ENCODE assay signal across 9 cellular contexts in the genomic region with DNA sequence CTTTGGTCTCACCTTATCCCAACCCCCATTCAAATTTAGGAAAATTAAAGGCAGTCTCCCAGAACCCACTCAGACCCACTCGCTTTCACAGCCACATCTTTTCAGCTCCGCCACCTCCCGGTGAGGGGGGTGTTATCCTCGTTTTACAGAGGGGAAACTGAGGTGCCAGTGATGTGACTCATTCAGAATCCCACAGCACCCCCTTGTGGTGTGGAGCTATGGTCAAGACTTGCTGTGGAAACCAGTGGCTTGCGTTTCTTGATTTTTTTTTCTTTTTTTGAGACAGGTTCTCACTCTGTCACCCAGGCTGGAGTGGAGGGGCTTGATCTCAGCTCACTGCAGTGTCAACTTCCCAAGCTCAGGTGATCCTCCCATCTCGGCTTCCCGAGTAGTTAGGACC. TPM values are rescaled to one million over a fixed set of nuclear protein-coding genes. Genes with fewer than 3 reads are reported as not detected.
DNase-seq lines count a peak whose midpoint lies in the region; ATAC-seq and TF ChIP-seq lines count a peak whose summit lies in the region.
"Had no signal": no experiment of that assay in that cellular context is flagged by ENCODE, and none has a peak within 500 bp of the region (broad histone marks: within the 10 kb centered on the region; RNA-seq: fewer than 3 reads in every experiment).

No MANE protein-coding gene starts in this region.

- H3K4me1 Mint-ChIP-seq in CD4-positive, alpha-beta T cell (ENCODE audit: low read depth): no peaks in the 10 kb centered on the region

- POLR2A ChIA-PET in CD4-positive, alpha-beta T cell (lab: Charles Lee): no interaction called here

- TF ChIP-seq CTCF in CD4-positive, alpha-beta T cell (IDR thresholded peaks at IDR 0.05): peak; percentile 60

- peak in 8 of 10 experiments; percentile 3 to 38 (median 18) for DNase-seq in CD4-positive, alpha-beta T cell
- DNase-seq in activated T-cell treated with anti-CD3 and anti-CD28 coated beads for 48 hours (ENCODE audit: low read depth) (peak; percentile 10), lung microvascular endothelial cell (ENCODE audit: low read depth in 2 of 2) (peak; percentile 15 to 16), NCI-H2171 (lab: John Stamatoyannopoulos, UW) (no peak), NOMO-1 treated with dmso at 0.1 percent for 144 hours (lab: John Stamatoyannopoulos, UW; ENCODE audit: unreplicated experiment) (no peak)
- DNase-seq: NCI-H1048 had no signal

- no peaks in the 10 kb centered on the region for H3K9me3 Mint-ChIP-seq in CD4-positive, alpha-beta T cell

- H3K27me3 Mint-ChIP-seq in CD4-positive, alpha-beta T cell: peaks cover under 1% of the 10 kb centered on the region

- CTCF ChIA-PET in CD4-positive, alpha-beta T cell (lab: Charles Lee): interaction anchor here (1.1 kb wide), 1 partner anchor 108 kb away, joined by 5 read pairs; no protein-coding TSS in a partner anchor

- H3K27ac Mint-ChIP-seq in CD4-positive, alpha-beta T cell: no peak overlapping the region

- H3K4me3 Mint-ChIP-seq in CD4-positive, alpha-beta T cell: no peak overlapping the region

- TF ChIP-seq EP300 in Ishikawa (IDR thresholded peaks at IDR 0.05; ENCODE audit: borderline replicate concordance): no peak

- intact Hi-C loops in CD4-positive, alpha-beta T cell (cut with DNase I, micrococcal nuclease): loop anchor here in 1 of 2 experiments (2.0 kb wide), 2 partner anchors 107 to 369 kb away; no protein-coding TSS in a partner anchor

- no peaks in the 10 kb centered on the region for H3K27me3 ChIP-seq in CD4-positive, alpha-beta T cell (ENCODE audit: control insufficient read depth, insufficient read depth, low read length)

- peaks cover 4% of the 10 kb centered on the region for H3K36me3 Mint-ChIP-seq in CD4-positive, alpha-beta T cell (ENCODE audit: low read depth)

- TF ChIP-seq RAD21 in Ishikawa (IDR thresholded peaks at IDR 0.05; ENCODE audit: low read depth): peak; percentile 64

- no peak for ATAC-seq in CD4-positive, alpha-beta T cell (ENCODE audit: poor library complexity)
- ATAC-seq in HG03139 (IDR thresholded peaks at IDR 0.05; ENCODE audit: unreplicated experiment): no peak
- ATAC-seq in HG02973 (IDR thresholded peaks at IDR 0.05; ENCODE audit: unreplicated experiment): no peak

- no peak overlapping the region for H3K27ac ChIP-seq in CD4-positive, alpha-beta T cell (ENCODE audit: low read depth, low read length)

- H3K9me3 ChIP-seq in CD4-positive, alpha-beta T cell (ENCODE audit: control insufficient read depth, low read length): no peaks in the 10 kb centered on the region

TF ChIP-seq in Ishikawa, 13 proteins besides CTCF, POLR2A, EP300 and RAD21:
- TF ChIP-seq YY1 (IDR thresholded peaks at IDR 0.05; ENCODE audit: low read depth): no peak
- TF ChIP-seq, protein P1, sequence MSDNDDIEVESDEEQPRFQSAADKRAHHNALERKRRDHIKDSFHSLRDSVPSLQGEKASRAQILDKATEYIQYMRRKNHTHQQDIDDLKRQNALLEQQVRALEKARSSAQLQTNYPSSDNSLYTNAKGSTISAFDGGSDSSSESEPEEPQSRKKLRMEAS (IDR thresholded peaks at IDR 0.05): no peak
- TF ChIP-seq ZBTB7A (IDR thresholded peaks at IDR 0.05; ENCODE audit: low read depth): no peak
- no peak for TF ChIP-seq NFIC (IDR thresholded peaks at IDR 0.05)
- no peak for TF ChIP-seq TEAD4 (IDR thresholded peaks at IDR 0.05)
- no peak for TF ChIP-seq CREB1 (IDR thresholded peaks at IDR 0.05; ENCODE audit: low read depth)
- no peak for TF ChIP-seq EGR1 (IDR thresholded peaks at IDR 0.05)
- TF ChIP-seq TCF12 (IDR thresholded peaks at IDR 0.05; ENCODE audit: low read depth): no peak
- TF ChIP-seq FOXM1 (IDR thresholded peaks at IDR 0.05; ENCODE audit: borderline replicate concordance, low read depth): no peak

RNA-seq across cellular contexts. Expression of a gene that starts 27.6 kb away (rescaled TPM):
- total RNA-seq in CD4-positive, alpha-beta T cell: 1 to 10 TPM; 2.9 to 3.1 TPM
- total RNA-seq in lung microvascular endothelial cell: 3.1 and 4.4 TPM in 2 replicates

Comparison
In these comparisons a context has a peak if more than half of its experiments do, and no peak if none do; other contexts are left out.
1. DNase-seq: peak in CD4-positive, alpha-beta T cell (8 of 10), activated T-cell treated with anti-CD3 and anti-CD28 coated beads for 48 hours (single experiment) and lung microvascular endothelial cell (2 of 2); none in NCI-H2171 (single experiment) and NOMO-1 treated with dmso at 0.1 percent for 144 hours (single experiment).